In the genomic region with DNA sequence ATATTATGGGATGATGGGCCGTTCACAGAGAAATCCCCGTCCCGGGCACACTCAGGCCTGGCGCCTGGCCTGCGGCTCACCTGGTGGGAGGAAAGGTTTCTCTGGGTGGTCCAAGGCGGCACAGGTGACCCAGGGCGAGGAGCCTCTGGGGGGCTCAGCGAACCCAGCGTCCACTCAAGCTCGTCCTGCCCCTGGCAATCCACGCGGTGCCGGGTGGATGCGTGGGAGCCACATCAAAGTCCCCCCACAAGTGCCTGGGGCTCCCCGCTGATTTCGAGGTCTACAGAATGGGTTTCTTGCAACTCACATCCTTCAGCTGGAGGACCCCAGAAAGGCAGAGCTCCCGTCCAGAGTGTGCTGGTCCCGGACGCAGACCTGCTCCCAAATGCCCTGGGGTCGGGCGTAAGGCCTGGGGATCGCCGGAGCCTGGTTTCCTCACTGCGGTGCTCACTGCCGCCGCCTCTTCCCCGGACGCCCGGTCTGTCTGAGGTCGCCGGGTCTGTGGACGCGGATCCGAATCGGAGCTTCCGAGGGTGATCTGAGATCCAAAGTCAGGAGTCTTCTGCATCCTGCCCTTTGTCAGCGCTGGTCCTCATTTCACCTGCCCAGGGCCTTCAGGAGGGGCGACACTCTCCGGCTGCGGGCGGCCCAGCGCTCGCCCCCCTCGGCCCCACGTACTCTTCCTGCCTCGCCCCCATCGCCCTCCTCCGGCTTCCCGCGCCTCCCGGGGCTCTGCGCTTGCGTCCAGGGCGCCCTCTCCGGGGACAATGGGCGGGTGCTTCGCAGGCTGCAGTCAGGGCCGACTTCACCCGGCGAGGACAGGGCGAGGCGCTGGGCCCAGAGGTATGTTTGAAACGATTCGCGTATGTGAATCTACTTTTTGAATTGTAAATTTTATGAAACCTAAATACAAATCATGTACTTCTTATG, we compare ENCODE assay signal across 8 cellular contexts. TPM values are rescaled to one million over a fixed set of nuclear protein-coding genes. Genes with fewer than 3 reads are reported as not detected.
DNase-seq lines count a peak whose midpoint lies in the region; ATAC-seq lines count a peak whose summit lies in the region.

No MANE protein-coding gene starts in this region.

- H3K9me3 Mint-ChIP-seq in effector memory CD8-positive, alpha-beta T cell: no peaks in the 10 kb centered on the region

- peak; percentile 45 to 50 for DNase-seq in activated CD4-positive, alpha-beta T cell treated with anti-CD3 and anti-CD28 coated beads, Interleukin-2, amount 50 U/mL, for 4 hours
- DNase-seq in effector memory CD8-positive, alpha-beta T cell: peak; percentile 33 to 55 (median 45)
- DNase-seq in stimulated activated CD8-positive, alpha-beta memory T cell treated with anti-CD3 and anti-CD28 coated beads, Interleukin-4, amount 100 ng/mL, for 24 hours (ENCODE audit: low read depth): peak; percentile 57
- no peak for DNase-seq in NCI-H2196 (lab: John Stamatoyannopoulos, UW; ENCODE audit: unreplicated experiment)
- DNase-seq in NAMALWA (ENCODE audit: low spot score): no peak

- no peaks in the 10 kb centered on the region for H3K9me3 ChIP-seq in mononuclear cell (ENCODE audit: low read depth, low read length)

- H3K4me1 ChIP-seq in mononuclear cell (ENCODE audit: insufficient read depth, low read length): peaks cover 24% of the 10 kb centered on the region

- peak overlapping the region; percentile 49 for H3K4me3 ChIP-seq in mononuclear cell (ENCODE audit: low read length)

- peak overlapping the region; percentile 64 to 65 for H3K4me3 Mint-ChIP-seq in effector memory CD8-positive, alpha-beta T cell

- H3K27me3 ChIP-seq in mononuclear cell (ENCODE audit: insufficient read depth, low read length): no peaks in the 10 kb centered on the region

- no peaks in the 10 kb centered on the region for H3K4me1 Mint-ChIP-seq in effector memory CD8-positive, alpha-beta T cell (ENCODE audit: low read depth in 2 of 2)

- H3K27me3 Mint-ChIP-seq in effector memory CD8-positive, alpha-beta T cell: no peaks in the 10 kb centered on the region

- no peak overlapping the region for H3K27ac Mint-ChIP-seq in effector memory CD8-positive, alpha-beta T cell

- peak; percentile 37 for ATAC-seq in GM18858 (IDR thresholded peaks at IDR 0.05; ENCODE audit: unreplicated experiment)
- peak; percentile 61 for ATAC-seq in HG03159 (IDR thresholded peaks at IDR 0.05; ENCODE audit: unreplicated experiment)
- ATAC-seq in effector memory CD8-positive, alpha-beta T cell (replicated peaks): peak; percentile 94

- no peaks in the 10 kb centered on the region for H3K36me3 Mint-ChIP-seq in effector memory CD8-positive, alpha-beta T cell (ENCODE audit: insufficient read depth)

RNA-seq across cellular contexts. Expression of gene RUFY1, which starts 20.0 kb away (rescaled TPM):
- 68.8 TPM for total RNA-seq in mononuclear cell

Comparison
In these comparisons a context has a peak if more than half of its experiments do, and no peak if none do; other contexts are left out.
1. ATAC-seq: peak in every context shown above with its lines; median percentile 94 in effector memory CD8-positive, alpha-beta T cell; 61 in HG03159; 37 in GM18858.
2. DNase-seq: peak in activated CD4-positive, alpha-beta T cell treated with anti-CD3 and anti-CD28 coated beads, Interleukin-2, amount 50 U/mL, for 4 hours (2 of 2), effector memory CD8-positive, alpha-beta T cell (3 of 3) and stimulated activated CD8-positive, alpha-beta memory T cell treated with anti-CD3 and anti-CD28 coated beads, Interleukin-4, amount 100 ng/mL, for 24 hours (single experiment); none in NCI-H2196 (single experiment) and NAMALWA (single experiment).